Comparison of ENCODE assay signal across 7 cellular contexts in the genomic region with DNA sequence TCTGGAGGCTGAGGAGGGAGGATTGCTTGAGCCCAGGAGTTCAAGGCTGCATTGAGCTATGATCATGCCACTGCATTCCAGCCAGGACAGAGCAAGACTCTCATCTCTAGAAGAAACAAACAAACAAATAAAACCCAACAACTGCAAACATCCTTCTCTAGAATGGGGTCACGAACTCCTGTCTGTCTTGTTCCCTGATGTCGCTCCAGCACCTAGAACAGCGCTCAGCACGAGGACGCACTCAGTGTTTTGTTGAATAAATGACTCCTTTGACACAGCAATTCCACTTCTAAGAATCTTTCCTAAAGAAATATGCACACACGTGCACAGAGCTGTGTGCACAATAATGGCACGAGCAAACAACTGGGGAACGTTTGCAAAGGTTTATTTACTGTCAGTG. TPM values are rescaled to one million over a fixed set of nuclear protein-coding genes. Genes with fewer than 3 reads are reported as not detected.
"Had no signal": no experiment of that assay in that cellular context is flagged by ENCODE, and none has a peak within 500 bp of the region (broad histone marks: within the 10 kb centered on the region; RNA-seq: fewer than 3 reads in every experiment).

No MANE protein-coding gene starts in this region.

RNA-seq across cellular contexts. Expression of gene SSX3, which starts 10.4 kb away (rescaled TPM):
- total RNA-seq: GM23248, GM23338, H1, H4, H7, H9, HFFc6 had no signal
- polyA plus RNA-seq: GM23248, GM23338, H1 had no signal

RNA-seq across cellular contexts. Expression of gene SSX4, which starts 37.3 kb away (rescaled TPM):
- total RNA-seq: GM23248, GM23338, H4, H9, HFFc6 had no signal
- polyA plus RNA-seq: GM23248 had no signal
